ENCODE assay signal across 19 cellular contexts in the genomic region with DNA sequence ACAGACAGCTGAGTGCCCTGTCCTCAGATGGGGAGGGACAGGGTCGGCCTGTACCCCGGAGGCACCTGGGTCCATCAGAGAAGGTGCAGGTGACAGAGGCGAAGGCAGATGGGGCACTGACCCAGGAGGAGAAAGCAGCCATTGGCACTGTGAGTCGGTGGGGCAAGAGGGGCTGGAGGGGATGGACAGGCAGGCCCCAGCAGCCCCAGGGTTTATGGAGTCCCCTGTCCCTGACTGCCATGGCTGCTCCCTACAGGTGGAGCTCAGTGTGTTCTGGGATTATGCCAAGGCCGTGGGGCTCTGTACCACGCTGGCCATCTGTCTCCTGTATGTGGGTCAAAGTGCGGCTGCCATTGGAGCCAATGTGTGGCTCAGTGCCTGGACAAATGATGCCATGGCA. TPM values are rescaled to one million over a fixed set of nuclear protein-coding genes. Genes with fewer than 3 reads are reported as not detected.
DNase-seq lines count a peak whose midpoint lies in the region; ATAC-seq and TF ChIP-seq lines count a peak whose summit lies in the region.
"Had no signal": no experiment of that assay in that cellular context is flagged by ENCODE, and none has a peak within 500 bp of the region (broad histone marks: within the 10 kb centered on the region; RNA-seq: fewer than 3 reads in every experiment).

No MANE protein-coding gene starts in this region.

- H4K20me1 ChIP-seq in GM23338 (replicated peaks; ENCODE audit: insufficient read depth): no peaks in the 10 kb centered on the region
- H4K20me1 ChIP-seq: BLaER1 had no signal

- H3K18ac ChIP-seq in mesenchymal stem cell (ENCODE audit: low read depth in 1 of 2, low read length in 2 of 2): no peak overlapping the region

- TF ChIP-seq CTCF in VCaP (conservative IDR thresholded peaks at IDR 0.05): no peak
- peak in 1 of 5 experiments; percentile 11 for TF ChIP-seq CTCF in transverse colon (IDR thresholded peaks at IDR 0.05)
- TF ChIP-seq CTCF in CD8-positive, alpha-beta T cell (IDR thresholded peaks at IDR 0.05): no peak
- TF ChIP-seq CTCF in GM23338 (conservative IDR thresholded peaks at IDR 0.05; ENCODE audit: low read depth in 2 of 2): no peak
- TF ChIP-seq CTCF in endodermal cell (conservative IDR thresholded peaks at IDR 0.05): no peak

- peaks cover 10% of the 10 kb centered on the region for H3K27me3 Mint-ChIP-seq in CD8-positive, alpha-beta T cell (ENCODE audit: low read depth)
- H3K27me3 Mint-ChIP-seq in GM23338 (ENCODE audit: insufficient read depth, low read depth, poor library complexity) (peaks cover 10% of the 10 kb centered on the region), endodermal cell (ENCODE audit: insufficient read depth) (no peaks in the 10 kb centered on the region)

- intact Hi-C loops in left cardiac atrium (cut with DNase I): loop anchor here in 1 of 2 donors (5.0 kb wide), 1 partner anchor 43 kb away; a partner anchor contains a TSS
- intact Hi-C loops in Right ventricle myocardium inferior (cut with DNase I): no loop called here
- intact Hi-C loops in transverse colon (cut with DNase I; ENCODE audit: low total_unique reads): no loop called here
- intact Hi-C loops in CD8-positive, alpha-beta T cell (cut with DNase I, micrococcal nuclease): no loop called here

- in situ Hi-C loops in transverse colon (cut with MboI; ENCODE audit: low pct_ligation_motif_present in 1 of 4, low pct_unique_long_range_greater_than_20kb in 1 of 4, low sequenced_read_pairs in 3 of 4): no loop called here

- H4K91ac ChIP-seq in mesenchymal stem cell (ENCODE audit: low read length): no peak overlapping the region

- H3K27ac ChIP-seq in VCaP: peak overlapping the region; percentile 64; the same call in 1 of the 2 replicates
- no peak overlapping the region for H3K27ac ChIP-seq in mesenchymal stem cell (ENCODE audit: low read length, poor library complexity, severe bottlenecking)
- H3K27ac ChIP-seq in transverse colon: peak overlapping the region; percentile 66 to 75 (median 74)
- H3K27ac ChIP-seq in CD8-positive, alpha-beta T cell (ENCODE audit: low read depth, low read length): no peak overlapping the region
- no peak overlapping the region for H3K27ac ChIP-seq in GM23338 (ENCODE audit: low read depth)
- no peak overlapping the region for H3K27ac ChIP-seq in endodermal cell (ENCODE audit: low read depth, low read length)
- H3K27ac ChIP-seq: adrenal gland, BLaER1, GM23248, left ventricle myocardium inferior had no signal

- H3K4me3 ChIP-seq in mesenchymal stem cell (ENCODE audit: insufficient read depth in 1 of 2, low read depth in 1 of 2, low read length in 2 of 2) (no peak overlapping the region), transverse colon (no peak overlapping the region), GM23338 (no peak overlapping the region), endodermal cell (ENCODE audit: low read length) (no peak overlapping the region)
- H3K4me3 ChIP-seq in CD8-positive, alpha-beta T cell (ENCODE audit: low read depth, low read length): no peak overlapping the region
- H3K4me3 ChIP-seq: adrenal gland, BLaER1, GM23248, left ventricle myocardium inferior had no signal

- H3K9me3 Mint-ChIP-seq in CD8-positive, alpha-beta T cell: no peaks in the 10 kb centered on the region
- H3K9me3 Mint-ChIP-seq in GM23338: no peaks in the 10 kb centered on the region
- H3K9me3 Mint-ChIP-seq in endodermal cell: no peaks in the 10 kb centered on the region
- H3K9me3 Mint-ChIP-seq: dendritic cell treated with granulocyte-macrophage colony-stimulating factor and Interleukin-4, amounts not matched to agents 40 ng/mL and 50 ng/mL, for 4 days had no signal

- H3K79me2 ChIP-seq in GM23338 (replicated peaks; ENCODE audit: insufficient read depth): no peaks in the 10 kb centered on the region

- H3K27me3 ChIP-seq in mesenchymal stem cell (ENCODE audit: control insufficient read depth in 1 of 2, insufficient read depth in 1 of 2, low read length in 2 of 2): no peaks in the 10 kb centered on the region
- no peaks in the 10 kb centered on the region for H3K27me3 ChIP-seq in transverse colon
- H3K27me3 ChIP-seq in CD8-positive, alpha-beta T cell (ENCODE audit: insufficient read depth, low read length): no peaks in the 10 kb centered on the region
- no peaks in the 10 kb centered on the region for H3K27me3 ChIP-seq in GM23338 (ENCODE audit: insufficient read depth)
- no peaks in the 10 kb centered on the region for H3K27me3 ChIP-seq in endodermal cell (ENCODE audit: control insufficient read depth, insufficient read depth, low read length, poor library complexity, severe bottlenecking)
- H3K27me3 ChIP-seq: adrenal gland, BLaER1 had no signal

- H3K23ac ChIP-seq in mesenchymal stem cell (ENCODE audit: low read length in 2 of 2): no peak overlapping the region

- H3K4ac ChIP-seq in mesenchymal stem cell (ENCODE audit: low read depth in 1 of 2, low read length in 2 of 2): no peak overlapping the region

- no peak overlapping the region for H2BK12ac ChIP-seq in mesenchymal stem cell (ENCODE audit: low read length in 2 of 2)

- 95% methylated on average over 7 of the region's 7 CpGs for WGBS in mesenchymal stem cell
- 67% methylated on average over 5 of the region's 7 CpGs; no CpG with 5 or more reads in 1 of the 2 donors for WGBS in transverse colon (ENCODE audit: low coverage in 1 of 2), 2 donors
- 92 to 94% methylated on average over 6 to 7 of the region's 7 CpGs for WGBS in endodermal cell (ENCODE audit: insufficient coverage in 1 of 2, insufficient read length in 1 of 2), 2 experiments

- H3K4me2 ChIP-seq in mesenchymal stem cell (ENCODE audit: low read length, poor library complexity, severe bottlenecking) (no peak overlapping the region), GM23338 (no peak overlapping the region)
- H3K4me2 ChIP-seq: BLaER1 had no signal

- no peaks in the 10 kb centered on the region for H3K79me1 ChIP-seq in mesenchymal stem cell (replicated peaks; ENCODE audit: low read length, poor library complexity, severe bottlenecking)

- CTCF ChIA-PET in CD8-positive, alpha-beta T cell (lab: Charles Lee): no interaction called here

- ATAC-seq in left cardiac atrium (no peak), Right ventricle myocardium inferior (no peak), GM23338 (no peak)
- ATAC-seq in CD8-positive, alpha-beta T cell: no peak
- ATAC-seq: activated CD8-positive, alpha-beta T cell treated with anti-CD3 and anti-CD28 coated beads, Interleukin-2, amount 10 ng/mL, durations not matched to agents 7 days and 5 days had no signal

- no peaks in the 10 kb centered on the region for H3F3A ChIP-seq in GM23338 (replicated peaks; ENCODE audit: low read depth)

- H3K4me1 ChIP-seq in mesenchymal stem cell (ENCODE audit: control insufficient read depth, insufficient read depth, low read depth, low read length) (peaks cover 5% of the 10 kb centered on the region), transverse colon (peaks cover 2 to 31% (median 23%) of the 10 kb centered on the region in 4 donors), GM23338 (ENCODE audit: insufficient read depth) (no peaks in the 10 kb centered on the region), endodermal cell (ENCODE audit: control insufficient read depth, insufficient read depth, low read length) (no peaks in the 10 kb centered on the region)
- H3K4me1 ChIP-seq in CD8-positive, alpha-beta T cell (ENCODE audit: insufficient read depth, low read length): no peaks in the 10 kb centered on the region
- H3K4me1 ChIP-seq: BLaER1, left ventricle myocardium inferior had no signal

- DNase-seq in left cardiac atrium (peak; percentile 18), Right ventricle myocardium inferior (ENCODE audit: missing footprints) (no peak), mesenchymal stem cell (no peak), transverse colon (peak; percentile 77), GM23338 (ENCODE audit: low spot score) (no peak), endodermal cell (no peak)
- DNase-seq in CD8-positive, alpha-beta T cell: no peak
- DNase-seq: activated CD4-positive, alpha-beta T cell treated with anti-CD3 and anti-CD28 coated beads for 1 hour; activated CD8-positive, alpha-beta T cell treated with anti-CD3 and anti-CD28 coated beads, Interleukin-2, amount 10 ng/mL, durations not matched to agents 7 days and 5 days; GM23248; left ventricle myocardium inferior; NCI-H1105; retina; RPMI8226; T1000 had no signal

- no peak for TF ChIP-seq EP300 in transverse colon (IDR thresholded peaks at IDR 0.05; ENCODE audit: low read depth)

- H2BK120ac ChIP-seq in mesenchymal stem cell (ENCODE audit: low read depth, low read length): no peak overlapping the region

- H3K9me2 ChIP-seq in GM23338 (ENCODE audit: insufficient read depth): no peaks in the 10 kb centered on the region

- TF ChIP-seq POLR2A in transverse colon (IDR thresholded peaks at IDR 0.05): no peak

- H3K9ac ChIP-seq in mesenchymal stem cell (ENCODE audit: low read length) (no peak overlapping the region), endodermal cell (ENCODE audit: extremely low read depth, low read length, poor library complexity, severe bottlenecking) (no peak overlapping the region)
- H3K9ac ChIP-seq: BLaER1, GM23248 had no signal

- no peak overlapping the region for H3K4me3 Mint-ChIP-seq in CD8-positive, alpha-beta T cell
- no peak overlapping the region for H3K4me3 Mint-ChIP-seq in GM23338
- no peak overlapping the region for H3K4me3 Mint-ChIP-seq in endodermal cell
- H3K4me3 Mint-ChIP-seq: activated CD8-positive, alpha-beta T cell treated with anti-CD3 and anti-CD28 coated beads, Interleukin-2, amount 10 ng/mL, durations not matched to agents 7 days and 5 days; dendritic cell treated with granulocyte-macrophage colony-stimulating factor and Interleukin-4, amounts not matched to agents 40 ng/mL and 50 ng/mL, for 4 days had no signal

- no peaks in the 10 kb centered on the region for H3K4me1 Mint-ChIP-seq in CD8-positive, alpha-beta T cell (ENCODE audit: low read depth)
- H3K4me1 Mint-ChIP-seq in GM23338 (no peaks in the 10 kb centered on the region), endodermal cell (no peaks in the 10 kb centered on the region)

- H2AK5ac ChIP-seq in mesenchymal stem cell (ENCODE audit: low read length, severe bottlenecking): no peak overlapping the region

- H3K9me3 ChIP-seq in mesenchymal stem cell (ENCODE audit: control insufficient read depth, low read length): no peaks in the 10 kb centered on the region
- no peaks in the 10 kb centered on the region for H3K9me3 ChIP-seq in transverse colon
- H3K9me3 ChIP-seq in CD8-positive, alpha-beta T cell (ENCODE audit: low read length): no peaks in the 10 kb centered on the region
- no peaks in the 10 kb centered on the region for H3K9me3 ChIP-seq in endodermal cell (ENCODE audit: control insufficient read depth, low read length)
- H3K9me3 ChIP-seq: adrenal gland, BLaER1, left ventricle myocardium inferior had no signal

- H3K14ac ChIP-seq in mesenchymal stem cell (ENCODE audit: low read length in 2 of 2): no peak overlapping the region

- H2BK5ac ChIP-seq in mesenchymal stem cell (ENCODE audit: low read depth, low read length, poor library complexity, severe bottlenecking): no peak overlapping the region

- no peaks in the 10 kb centered on the region for H3K36me3 Mint-ChIP-seq in CD8-positive, alpha-beta T cell
- H3K36me3 Mint-ChIP-seq in GM23338 (ENCODE audit: low read depth) (no peaks in the 10 kb centered on the region), endodermal cell (ENCODE audit: low read depth) (no peaks in the 10 kb centered on the region)

- H3K27ac Mint-ChIP-seq in CD8-positive, alpha-beta T cell: no peak overlapping the region
- H3K27ac Mint-ChIP-seq in GM23338: no peak overlapping the region
- H3K27ac Mint-ChIP-seq in endodermal cell: no peak overlapping the region
- H3K27ac Mint-ChIP-seq: activated CD8-positive, alpha-beta T cell treated with anti-CD3 and anti-CD28 coated beads, Interleukin-2, amount 10 ng/mL, durations not matched to agents 7 days and 5 days; dendritic cell treated with granulocyte-macrophage colony-stimulating factor and Interleukin-4, amounts not matched to agents 40 ng/mL and 50 ng/mL, for 4 days had no signal

- H2AFZ ChIP-seq in mesenchymal stem cell (ENCODE audit: low read depth, low read length) (no peak overlapping the region), GM23338 (no peak overlapping the region)
- H2AFZ ChIP-seq: GM23248 had no signal

- peak overlapping the region; percentile 56 for H4K8ac ChIP-seq in mesenchymal stem cell (ENCODE audit: low read length)

- peaks cover 0 to 11% of the 10 kb centered on the region in 2 experiments for H3K36me3 ChIP-seq in mesenchymal stem cell (ENCODE audit: control insufficient read depth in 1 of 2, insufficient read depth in 2 of 2, low read depth in 1 of 2, low read length in 2 of 2)
- H3K36me3 ChIP-seq in transverse colon: no peaks in the 10 kb centered on the region
- H3K36me3 ChIP-seq in CD8-positive, alpha-beta T cell (ENCODE audit: insufficient read depth, low read length): no peaks in the 10 kb centered on the region
- no peaks in the 10 kb centered on the region for H3K36me3 ChIP-seq in GM23338 (ENCODE audit: insufficient read depth)
- no peaks in the 10 kb centered on the region for H3K36me3 ChIP-seq in endodermal cell (ENCODE audit: control insufficient read depth, insufficient read depth, low read length)
- H3K36me3 ChIP-seq: BLaER1, left ventricle myocardium inferior had no signal

- peak overlapping the region; percentile 21 for H2BK15ac ChIP-seq in mesenchymal stem cell (ENCODE audit: low read depth, poor library complexity, severe bottlenecking)

- POLR2A ChIA-PET in CD8-positive, alpha-beta T cell (lab: Charles Lee): no interaction called here

RNA-seq across cellular contexts. Expression of a gene that starts 32.1 kb away (rescaled TPM):
- total RNA-seq in left cardiac atrium (10 to 100 TPM; 43.8 to 45.4 TPM), Right ventricle myocardium inferior (60.9 TPM), transverse colon (10 to 100 TPM; 18.7 to 30.8 (median 24.2) TPM), endodermal cell (10 to 100 TPM; 44.9 to 60.3 TPM)
- 25.9 TPM for polyA plus RNA-seq in mesenchymal stem cell (2013, experiment 1 of 2)
- polyA plus RNA-seq in mesenchymal stem cell (2013, experiment 2 of 2): 26.3 TPM
- total RNA-seq in CD8-positive, alpha-beta T cell: 10 to 100 TPM; 23.1 to 24.7 TPM
- 35.5 and 42.1 TPM in 2 replicates for total RNA-seq in GM23338 (2014; rRNA removed; shearing (Covaris generic))
- 19.0 and 19.8 TPM in 2 replicates for polyA plus RNA-seq in GM23338 (2016; fragmentation: Nextera tagmentation; extraction: Ambion mirVana)
- 38.1 TPM for polyA plus RNA-seq in endodermal cell (2013, experiment 1 of 2)
- 37.3 TPM for polyA plus RNA-seq in endodermal cell (2013, experiment 2 of 2)

RNA-seq across cellular contexts. Expression of a gene that starts 40.9 kb away (rescaled TPM):
- total RNA-seq in left cardiac atrium (1 to 10 TPM; 1.4 to 5.2 TPM), Right ventricle myocardium inferior (0.68 TPM), transverse colon (100 to 1,000 TPM; 297 to 655 (median 533) TPM), endodermal cell (under 1 TPM; 0.22 to 0.91 TPM)
- 2.5 TPM for polyA plus RNA-seq in mesenchymal stem cell (2013, experiment 1 of 2)
- 2.5 TPM for polyA plus RNA-seq in mesenchymal stem cell (2013, experiment 2 of 2)
- not detected for total RNA-seq in CD8-positive, alpha-beta T cell
- total RNA-seq in GM23338 (2014; rRNA removed; shearing (Covaris generic)): 0.27 TPM in 1 of 2 replicates, not detected in the other
- polyA plus RNA-seq in GM23338 (2016; fragmentation: Nextera tagmentation; extraction: Ambion mirVana): not detected in 2 replicates
- not detected for polyA plus RNA-seq in endodermal cell (2013, experiment 1 of 2)
- polyA plus RNA-seq in endodermal cell (2013, experiment 2 of 2): not detected
- total RNA-seq: activated CD8-positive, alpha-beta T cell treated with anti-CD3 and anti-CD28 coated beads, Interleukin-2, amount 10 ng/mL, durations not matched to agents 7 days and 5 days had no signal

RNA-seq across cellular contexts. Expression of a gene that starts 43.8 kb away (rescaled TPM):
- total RNA-seq in left cardiac atrium (10 to 100 TPM; 49.4 to 66.9 TPM), Right ventricle myocardium inferior (49.3 TPM), transverse colon (100 to 1,000 TPM in 3 of 4 donors, 10 to 100 TPM in 1; 62.8 to 984 (median 159) TPM), endodermal cell (100 to 1,000 TPM; 122 to 169 TPM)
- 99.9 TPM for polyA plus RNA-seq in mesenchymal stem cell (2013, experiment 1 of 2)
- polyA plus RNA-seq in mesenchymal stem cell (2013, experiment 2 of 2): 97.1 TPM
- total RNA-seq in CD8-positive, alpha-beta T cell: 10 to 100 TPM; 90.0 to 96.1 TPM
- total RNA-seq in GM23338 (2014; rRNA removed; shearing (Covaris generic)): 58.0 and 69.3 TPM in 2 replicates
- polyA plus RNA-seq in GM23338 (2016; fragmentation: Nextera tagmentation; extraction: Ambion mirVana): 369 and 501 TPM in 2 replicates
- 252 TPM for polyA plus RNA-seq in endodermal cell (2013, experiment 1 of 2)
- 214 TPM for polyA plus RNA-seq in endodermal cell (2013, experiment 2 of 2)

Comparison
In these comparisons a context has a peak if more than half of its experiments do, and no peak if none do; other contexts are left out.
1. DNase-seq: peak in left cardiac atrium (single experiment) and transverse colon (single experiment); none in Right ventricle myocardium inferior (single experiment), mesenchymal stem cell (single experiment), CD8-positive, alpha-beta T cell (0 of 7), GM23338 (single experiment) and endodermal cell (single experiment).
2. H3K27ac ChIP-seq: peak in VCaP (single experiment) and transverse colon (4 of 4); none in mesenchymal stem cell (single experiment), CD8-positive, alpha-beta T cell (single experiment), GM23338 (single experiment) and endodermal cell (single experiment).
3. RNA of a gene that starts 40.9 kb away (total RNA-seq): 297 to 655 TPM in transverse colon; 1.4 to 5.2 TPM in left cardiac atrium, 0.22 to 0.91 TPM in endodermal cell, 0.68 TPM in Right ventricle myocardium inferior (single experiment), not detected in CD8-positive, alpha-beta T cell and 0.27 TPM in GM23338; every median in the first group is over 10 times any median in the second.